ENCODE assay signal across 20 cellular contexts in genomic region chr11:93642416-93642815, GRCh38.
"Had no signal": no experiment of that assay in that cellular context is flagged by ENCODE, and none has a peak within 500 bp of the region (broad histone marks: within the 10 kb centered on the region; RNA-seq: fewer than 3 reads in every experiment).

No MANE protein-coding gene starts in this region.

- H3K9me2 ChIP-seq: SK-N-SH had no signal

- H3K4me2 ChIP-seq: KMS-11, SK-N-SH had no signal

- DNase-seq: IMR-90, Kasumi-1, MM.1S, NCI-H1092 treated with DMSO at 0.1 percent for 48 hours, NCI-H1436, NCI-H187, NCI-H2029, NCI-H2081 treated with DMSO at 0.1 percent for 48 hours, NCI-H2171, NCI-H226, NCI-H446, NCI-H510A, NCI-H524 treated with DMSO at 0.1 percent for 48 hours, NCI-H69, NCI-H774, Right ventricle myocardium superior, RPMI8226, SK-N-SH had no signal

- ATAC-seq: HepG2 had no signal

- H3K27ac ChIP-seq: KMS-11 had no signal

- H3K9ac ChIP-seq: KMS-11, SK-N-SH had no signal

- H3K9me3 ChIP-seq: SK-N-SH had no signal
